ENCODE assay signal across 27 cellular contexts in genomic region chr6:107728564-107728897, GRCh38.
DNase-seq lines count a peak whose midpoint lies in the region; ATAC-seq lines count a peak whose summit lies in the region.
"Had no signal": no experiment of that assay in that cellular context is flagged by ENCODE, and none has a peak within 500 bp of the region (broad histone marks: within the 10 kb centered on the region; RNA-seq: fewer than 3 reads in every experiment).

No MANE protein-coding gene starts in this region.

- CTCF ChIA-PET in activated naive CD4-positive, alpha-beta T cell treated with anti-CD3 and anti-CD28 coated beads for 36 hours (lab: Charles Lee) = interaction anchor here (0.9 to 8.2 kb wide), 8 partner anchors 9 to 139 kb away, joined by 3 to 89 read pairs (median 15); partner anchors contain the start of gene SCML4

- no peak for ATAC-seq in activated T-helper 17 cell treated with anti-CD3 and anti-CD28 coated beads, Interleukin-2, amount 50 U/mL, for 72 hours (replicated peaks)
- ATAC-seq in HG03460 (IDR thresholded peaks at IDR 0.05; ENCODE audit: unreplicated experiment) = no peak
- ATAC-seq: activated CD8-positive, alpha-beta memory T cell treated with anti-CD3 and anti-CD28 coated beads, Interleukin-2, amount 10 ng/mL, durations not matched to agents 7 days and 5 days; activated naive CD4-positive, alpha-beta T cell treated with anti-CD3 and anti-CD28 coated beads, Interleukin-2, amount 50 U/mL, for 72 hours; GM12878; mucosa of descending colon; stimulated activated naive B cell treated with anti-CD40 and anti-IgM and Interleukin-4, amounts not matched to agents 10 μg/mL and 1 μg/mL and 100 μg/mL, for 72 hours had no signal

- peak overlapping the region; percentile 39 for H3K27ac Mint-ChIP-seq in activated naive CD4-positive, alpha-beta T cell treated with anti-CD3 and anti-CD28 coated beads for 36 hours
- H3K27ac Mint-ChIP-seq in activated T-helper 17 cell treated with anti-CD3 and anti-CD28 coated beads, Interleukin-2, amount 50 U/mL, for 72 hours = no peak overlapping the region
- H3K27ac Mint-ChIP-seq: activated CD8-positive, alpha-beta memory T cell treated with anti-CD3 and anti-CD28 coated beads, Interleukin-2, amount 10 ng/mL, durations not matched to agents 7 days and 5 days; GM23338; stimulated activated naive B cell treated with anti-CD40 and anti-IgM and Interleukin-4, amounts not matched to agents 10 μg/mL and 1 μg/mL and 100 μg/mL, for 72 hours; WTC11 had no signal

- intact Hi-C loops in activated naive CD4-positive, alpha-beta T cell treated with anti-CD3 and anti-CD28 coated beads for 36 hours (cut with micrococcal nuclease) = loop anchor here (10.0 kb wide), 3 partner anchors 836 to 1634 kb away; partner anchors contain the start of gene FOXO3

- no peaks in the 10 kb centered on the region for H3K9me3 Mint-ChIP-seq in activated naive CD4-positive, alpha-beta T cell treated with anti-CD3 and anti-CD28 coated beads for 36 hours
- H3K9me3 Mint-ChIP-seq in activated T-helper 17 cell treated with anti-CD3 and anti-CD28 coated beads, Interleukin-2, amount 50 U/mL, for 72 hours = no peaks in the 10 kb centered on the region
- H3K9me3 Mint-ChIP-seq: activated naive CD4-positive, alpha-beta T cell treated with anti-CD3 and anti-CD28 coated beads, Interleukin-2, amount 50 U/mL, for 72 hours; GM23338; IgD-negative memory B cell; WTC11 had no signal

- peaks cover 73% of the 10 kb centered on the region for H3K4me1 Mint-ChIP-seq in activated naive CD4-positive, alpha-beta T cell treated with anti-CD3 and anti-CD28 coated beads for 36 hours (ENCODE audit: low read depth)
- H3K4me1 Mint-ChIP-seq in activated T-helper 17 cell treated with anti-CD3 and anti-CD28 coated beads, Interleukin-2, amount 50 U/mL, for 72 hours = peaks cover 54% of the 10 kb centered on the region

- DNase-seq in DMS 273 (lab: John Stamatoyannopoulos, UW; ENCODE audit: unreplicated experiment) (peak; percentile 19), DMS 273 treated with DMSO at 0.1 percent for 48 hours (lab: John Stamatoyannopoulos, UW) (no peak), HK-2 (ENCODE audit: unreplicated experiment) (no peak), GF-D8 (lab: John Stamatoyannopoulos, UW) (no peak)
- DNase-seq in activated naive CD4-positive, alpha-beta T cell treated with anti-CD3 and anti-CD28 coated beads for 36 hours = no peak
- DNase-seq in activated naive CD4-positive, alpha-beta T cell treated with anti-CD3 and anti-CD28 coated beads, Interleukin-2, amount 50 U/mL, for 16 hours = no peak
- DNase-seq: activated CD4-positive, alpha-beta T cell treated with anti-CD3 and anti-CD28 coated beads, Interleukin-2, amount 50 U/mL, for 4 hours; amygdala; C1 segment of cervical spinal cord; dorsolateral prefrontal cortex; EL; mucosa of descending colon; MV-4-11; NCI-H187; NCI-H2227 treated with DMSO at 0.1 percent for 48 hours; stimulated activated naive B cell treated with anti-CD40 and anti-IgM and Interleukin-4, amounts not matched to agents 10 μg/mL and 1 μg/mL and 100 μg/mL, for 72 hours; substantia nigra; SW 1271; trophoblast cell had no signal

- H3K4me3 Mint-ChIP-seq in activated naive CD4-positive, alpha-beta T cell treated with anti-CD3 and anti-CD28 coated beads for 36 hours = peak overlapping the region; percentile 80
- peak overlapping the region; percentile 99 for H3K4me3 Mint-ChIP-seq in activated T-helper 17 cell treated with anti-CD3 and anti-CD28 coated beads, Interleukin-2, amount 50 U/mL, for 72 hours
- H3K4me3 Mint-ChIP-seq: activated CD8-positive, alpha-beta memory T cell treated with anti-CD3 and anti-CD28 coated beads, Interleukin-2, amount 10 ng/mL, durations not matched to agents 7 days and 5 days; GM23338; stimulated activated naive B cell treated with anti-CD40 and anti-IgM and Interleukin-4, amounts not matched to agents 10 μg/mL and 1 μg/mL and 100 μg/mL, for 72 hours; WTC11 had no signal

- peaks cover 5% of the 10 kb centered on the region for H3K36me3 Mint-ChIP-seq in activated naive CD4-positive, alpha-beta T cell treated with anti-CD3 and anti-CD28 coated beads for 36 hours (ENCODE audit: low read depth)
- no peaks in the 10 kb centered on the region for H3K36me3 Mint-ChIP-seq in activated T-helper 17 cell treated with anti-CD3 and anti-CD28 coated beads, Interleukin-2, amount 50 U/mL, for 72 hours (ENCODE audit: low read depth)
- H3K36me3 Mint-ChIP-seq: IgD-negative memory B cell, WTC11 had no signal

- H3K27me3 Mint-ChIP-seq in activated naive CD4-positive, alpha-beta T cell treated with anti-CD3 and anti-CD28 coated beads for 36 hours (ENCODE audit: low read depth) = no peaks in the 10 kb centered on the region
- H3K27me3 Mint-ChIP-seq in activated T-helper 17 cell treated with anti-CD3 and anti-CD28 coated beads, Interleukin-2, amount 50 U/mL, for 72 hours = no peaks in the 10 kb centered on the region
- H3K27me3 Mint-ChIP-seq: IgD-negative memory B cell; stimulated activated naive B cell treated with anti-CD40 and anti-IgM and Interleukin-4, amounts not matched to agents 10 μg/mL and 1 μg/mL and 100 μg/mL, for 72 hours had no signal
